ENCODE assay signal across 20 cellular contexts in genomic region chr16:73545713-73546112, GRCh38.
"Had no signal": no experiment of that assay in that cellular context is flagged by ENCODE, and none has a peak within 500 bp of the region (broad histone marks: within the 10 kb centered on the region; RNA-seq: fewer than 3 reads in every experiment).

No MANE protein-coding gene starts in this region.

- H3K27ac Mint-ChIP-seq: activated CD8-positive, alpha-beta T cell treated with anti-CD3 and anti-CD28 coated beads, Interleukin-2, amount 10 ng/mL, durations not matched to agents 7 days and 5 days; activated naive CD8-positive, alpha-beta T cell treated with anti-CD3 and anti-CD28 coated beads, Interleukin-2, amount 50 U/mL, for 24 hours; activated T-helper 1 cell treated with anti-CD3 and anti-CD28 coated beads, Interleukin-12 subunit alpha, Interleukin-12 subunit beta, Interleukin-2, Interleukin-4 antibody, amounts not matched to agents 30 ng/mL and 10 ng/mL and 1 ng/mL, durations not matched to agents 14 hours and 24 hours and 36 hours; memory B cell had no signal

- ATAC-seq: activated CD8-positive, alpha-beta T cell treated with anti-CD3 and anti-CD28 coated beads, Interleukin-2, amount 10 ng/mL, durations not matched to agents 7 days and 5 days; activated naive CD8-positive, alpha-beta T cell treated with anti-CD3 and anti-CD28 coated beads, Interleukin-2, amount 50 U/mL, for 24 hours; left colon; mucosa of descending colon; stimulated activated naive CD8-positive, alpha-beta T cell treated with anti-CD3 and anti-CD28 coated beads, Interleukin-15, Interleukin-2, amounts not matched to agents 100 U/mL and 50 U/mL, for 24 hours; upper lobe of right lung had no signal

- H3K27ac ChIP-seq: cardiac muscle cell, epithelial cell of prostate, prostate gland, right atrium auricular region, upper lobe of right lung had no signal

- H3K4me3 ChIP-seq: cardiac muscle cell, mucosa of descending colon, prostate gland, right atrium auricular region, upper lobe of right lung had no signal

- H3K36me3 Mint-ChIP-seq: memory B cell had no signal

- H3K4me1 Mint-ChIP-seq: activated naive CD8-positive, alpha-beta T cell treated with anti-CD3 and anti-CD28 coated beads, Interleukin-2, amount 50 U/mL, for 24 hours; memory B cell had no signal

- H3K4me3 Mint-ChIP-seq: activated CD8-positive, alpha-beta T cell treated with anti-CD3 and anti-CD28 coated beads, Interleukin-2, amount 10 ng/mL, durations not matched to agents 7 days and 5 days; activated naive CD8-positive, alpha-beta T cell treated with anti-CD3 and anti-CD28 coated beads, Interleukin-2, amount 50 U/mL, for 24 hours; activated T-helper 1 cell treated with anti-CD3 and anti-CD28 coated beads, Interleukin-12 subunit alpha, Interleukin-12 subunit beta, Interleukin-2, Interleukin-4 antibody, amounts not matched to agents 30 ng/mL and 10 ng/mL and 1 ng/mL, durations not matched to agents 14 hours and 24 hours and 36 hours; memory B cell had no signal

- H3K36me3 ChIP-seq: cardiac muscle cell, prostate gland, right atrium auricular region, upper lobe of right lung had no signal

- H3K27me3 ChIP-seq: cardiac muscle cell, right atrium auricular region had no signal

- H3K4me1 ChIP-seq: prostate gland, right atrium auricular region, upper lobe of right lung had no signal

- FAIRE-seq: keratinocyte, TTC549 had no signal

- H3K9me3 ChIP-seq: mucosa of descending colon, prostate gland, right atrium auricular region, upper lobe of right lung had no signal

- H3K9me3 Mint-ChIP-seq: activated naive CD8-positive, alpha-beta T cell treated with anti-CD3 and anti-CD28 coated beads, Interleukin-2, amount 50 U/mL, for 24 hours; activated T-helper 1 cell treated with anti-CD3 and anti-CD28 coated beads, Interleukin-12 subunit alpha, Interleukin-12 subunit beta, Interleukin-2, Interleukin-4 antibody, amounts not matched to agents 30 ng/mL and 10 ng/mL and 1 ng/mL, durations not matched to agents 14 hours and 24 hours and 36 hours; memory B cell had no signal

- DNase-seq: activated CD4-positive, alpha-beta T cell treated with anti-CD3 and anti-CD28 coated beads for 1 hour; activated CD4-positive, alpha-beta T cell treated with anti-CD3 and anti-CD28 coated beads, Interleukin-2, amount 50 U/mL, for 1 hour; activated CD8-positive, alpha-beta T cell treated with anti-CD3 and anti-CD28 coated beads, Interleukin-2, amount 10 ng/mL, durations not matched to agents 7 days and 5 days; activated gamma-delta T cell; activated naive CD4-positive, alpha-beta T cell treated with anti-CD3 and anti-CD28 coated beads, Interleukin-2, amount 50 U/mL, for 16 hours; activated naive CD8-positive, alpha-beta T cell treated with anti-CD3 and anti-CD28 coated beads, Interleukin-2, amount 50 U/mL, for 24 hours; cortex of kidney; left colon; mucosa of descending colon; stimulated activated CD4-positive, alpha-beta T cell treated with anti-CD3 and anti-CD28 coated beads, Interleukin-4, amount 100 ng/mL, for 24 hours; stimulated activated naive CD8-positive, alpha-beta T cell treated with anti-CD3 and anti-CD28 coated beads, Interleukin-15, Interleukin-2, amounts not matched to agents 100 U/mL and 50 U/mL, for 24 hours; upper lobe of right lung had no signal
